Comparison of ENCODE assay signal across 1 cellular context in the genomic region with DNA sequence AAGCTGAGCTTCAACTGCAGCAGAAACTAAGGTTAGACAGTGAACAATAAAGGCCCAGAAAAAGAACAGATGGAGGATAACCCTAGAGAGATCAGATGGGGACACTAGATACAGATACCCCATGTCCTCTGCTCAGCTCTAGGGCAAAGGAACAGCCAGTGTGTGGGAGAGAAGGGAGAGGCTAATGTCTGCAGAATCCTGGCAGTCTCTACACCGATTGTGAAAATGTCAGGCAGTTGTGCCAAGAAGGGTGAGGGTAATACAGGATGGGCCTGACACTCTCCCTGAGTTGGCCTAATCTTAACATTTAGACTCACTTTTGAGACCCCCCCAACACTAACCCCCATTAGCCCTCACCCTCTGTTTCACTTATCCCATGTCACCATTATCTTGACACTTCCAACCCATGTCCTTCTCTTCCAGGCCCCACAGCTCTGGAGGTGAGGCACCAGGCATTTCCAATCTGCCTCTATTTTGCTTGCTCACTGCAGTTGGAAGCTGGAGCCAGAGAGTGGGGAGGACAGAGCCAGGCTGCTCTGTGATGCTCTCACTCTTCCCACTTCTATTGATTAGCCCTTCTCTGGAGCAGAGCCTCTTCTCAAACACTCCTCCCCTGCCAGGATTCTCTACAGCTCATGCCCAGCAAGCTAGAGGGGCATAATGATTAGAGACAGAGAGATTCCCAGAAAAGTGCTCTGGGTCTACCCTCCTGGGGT.
TF ChIP-seq lines count a peak whose summit lies in the region.

No MANE protein-coding gene starts in this region.

TF ChIP-seq in HepG2, 621 proteins besides CTCF, POLR2A, EP300 and RAD21:
- no peak for TF ChIP-seq FOXP1 (IDR thresholded peaks at IDR 0.05)
- no peak for TF ChIP-seq FOXP1 (CRISPR knock-in tag; IDR thresholded peaks at IDR 0.05)
- TF ChIP-seq DR1 (CRISPR knock-in tag; IDR thresholded peaks at IDR 0.05) = no peak
- no peak for TF ChIP-seq ZNF761 (CRISPR knock-in tag; conservative IDR thresholded peaks at IDR 0.05)
- no peak for TF ChIP-seq RCOR2 (CRISPR knock-in tag; IDR thresholded peaks at IDR 0.05)
- no peak for TF ChIP-seq ZSCAN12 (CRISPR knock-in tag; IDR thresholded peaks at IDR 0.05)
